In the genomic region with DNA sequence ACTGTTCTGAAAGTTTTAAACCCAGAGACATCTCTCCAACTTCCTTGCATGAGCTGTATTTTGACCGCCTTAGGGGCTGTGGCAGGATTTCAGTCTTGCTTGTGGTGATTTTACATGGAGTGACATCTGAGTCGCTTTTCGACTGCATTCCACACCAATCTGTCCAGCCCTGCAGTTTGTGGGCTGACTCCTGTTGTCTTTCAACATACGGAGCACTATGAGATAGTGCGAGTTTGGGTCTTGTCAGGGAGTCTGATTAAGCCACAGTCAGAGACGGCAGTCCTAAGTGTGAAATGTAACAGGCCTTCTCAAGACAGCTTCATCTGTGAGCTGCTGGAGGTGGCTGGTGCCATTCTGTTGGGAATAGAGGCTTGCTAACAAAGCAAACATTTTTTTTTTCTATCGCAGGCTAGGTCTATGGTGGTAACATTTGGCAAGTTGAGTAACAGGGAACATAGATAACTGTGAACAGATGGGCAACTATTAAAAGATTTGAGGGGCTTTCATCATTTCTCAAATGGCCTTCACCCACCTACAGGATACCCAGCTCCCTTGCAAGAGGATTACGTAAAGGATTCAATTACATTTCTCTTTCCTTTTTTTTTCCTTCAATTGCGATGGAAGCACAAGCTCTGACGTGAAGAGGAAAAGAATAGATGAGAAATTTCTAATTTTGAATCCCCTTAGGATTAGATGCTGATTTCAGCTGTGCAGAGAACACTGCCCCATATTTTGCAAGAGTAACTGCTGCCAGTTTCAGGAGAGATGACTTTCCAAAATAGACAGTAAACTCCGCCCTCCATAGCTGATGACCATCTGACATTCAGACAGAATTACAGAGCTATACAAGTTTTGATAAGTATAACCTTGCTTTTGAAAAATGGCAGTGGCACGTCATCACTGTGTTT, we compare ENCODE assay signal across 11 cellular contexts. TPM values are rescaled to one million over a fixed set of nuclear protein-coding genes. Genes with fewer than 3 reads are reported as not detected.
DNase-seq lines count a peak whose midpoint lies in the region; ATAC-seq and TF ChIP-seq lines count a peak whose summit lies in the region.
"Had no signal": no experiment of that assay in that cellular context is flagged by ENCODE, and none has a peak within 500 bp of the region (broad histone marks: within the 10 kb centered on the region; RNA-seq: fewer than 3 reads in every experiment).

No MANE protein-coding gene starts in this region.

- ATAC-seq in HG03097 (IDR thresholded peaks at IDR 0.05; ENCODE audit: low FRiP score, unreplicated experiment), result no peak
- ATAC-seq: activated CD8-positive, alpha-beta T cell treated with anti-CD3 and anti-CD28 coated beads for 36 hours had no signal

- peak overlapping the region; percentile 77 for H3K9ac ChIP-seq in mesenchymal stem cell (ENCODE audit: low read length)

- peak overlapping the region in 1 of 2 experiments; percentile 20 for H3K4ac ChIP-seq in mesenchymal stem cell (ENCODE audit: low read depth in 1 of 2, low read length in 2 of 2)

- H3K27ac ChIP-seq in A673 (ENCODE audit: low read depth, low read length, poor library complexity, severe bottlenecking) (peak overlapping the region; percentile 33), mesenchymal stem cell (ENCODE audit: low read length, poor library complexity, severe bottlenecking) (peak overlapping the region; percentile 78)

- H3K4me3 Mint-ChIP-seq in activated T-helper 1 cell treated with anti-CD3 and anti-CD28 coated beads, Interleukin-12 subunit alpha, Interleukin-12 subunit beta, Interleukin-2, Interleukin-4 antibody, amounts not matched to agents 30 ng/mL and 10 ng/mL and 1 ng/mL, durations not matched to agents 14 hours and 24 hours and 36 hours, result no peak overlapping the region
- H3K4me3 Mint-ChIP-seq in activated naive CD8-positive, alpha-beta T cell treated with anti-CD3 and anti-CD28 coated beads for 36 hours, result no peak overlapping the region
- H3K4me3 Mint-ChIP-seq: activated CD8-positive, alpha-beta T cell treated with anti-CD3 and anti-CD28 coated beads for 36 hours; CD4-positive, CD25-positive, alpha-beta regulatory T cell had no signal

- H3K27me3 ChIP-seq in A673 (replicated peaks; ENCODE audit: insufficient read depth, low read depth, low read length, poor library complexity), result no peaks in the 10 kb centered on the region
- H3K27me3 ChIP-seq in mesenchymal stem cell (ENCODE audit: control insufficient read depth in 1 of 2, insufficient read depth in 1 of 2, low read length in 2 of 2), result no peaks in the 10 kb centered on the region

- H2AFZ ChIP-seq in mesenchymal stem cell (ENCODE audit: low read depth, low read length), result no peak overlapping the region

- peaks cover 44% of the 10 kb centered on the region for H3K4me1 ChIP-seq in A673 (ENCODE audit: insufficient read depth, low read length, poor library complexity, severe bottlenecking)
- H3K4me1 ChIP-seq in mesenchymal stem cell (ENCODE audit: control insufficient read depth, insufficient read depth, low read depth, low read length), result peaks cover 12% of the 10 kb centered on the region

- DNase-seq in A673 (ENCODE audit: low spot score) (no peak), NCI-H1694 treated with DMSO at 0.1 percent for 48 hours (lab: John Stamatoyannopoulos, UW) (peak; percentile 93), choroid plexus epithelial cell (ENCODE audit: low read depth) (peak; percentile 50), mesenchymal stem cell (peak; percentile 78)
- no peak for DNase-seq in activated T-helper 1 cell treated with anti-CD3 and anti-CD28 coated beads, Interleukin-12 subunit alpha, Interleukin-12 subunit beta, Interleukin-2, Interleukin-4 antibody, amounts not matched to agents 30 ng/mL and 10 ng/mL and 1 ng/mL, durations not matched to agents 14 hours and 24 hours and 36 hours (ENCODE audit: low spot score)
- DNase-seq in central memory CD4-positive, alpha-beta T cell, result no peak
- no peak for DNase-seq in activated naive CD8-positive, alpha-beta T cell treated with anti-CD3 and anti-CD28 coated beads for 36 hours
- DNase-seq: activated CD8-positive, alpha-beta T cell treated with anti-CD3 and anti-CD28 coated beads for 36 hours; CD4-positive, CD25-positive, alpha-beta regulatory T cell; erythroblast had no signal

- no peak overlapping the region for H3K14ac ChIP-seq in mesenchymal stem cell (ENCODE audit: low read length in 2 of 2)

- no peak overlapping the region for H3K23ac ChIP-seq in mesenchymal stem cell (ENCODE audit: low read length in 2 of 2)

- CTCF ChIA-PET in A673 (lab: Charles Lee), result no interaction called here

- no peaks in the 10 kb centered on the region for H3K9me3 Mint-ChIP-seq in activated T-helper 1 cell treated with anti-CD3 and anti-CD28 coated beads, Interleukin-12 subunit alpha, Interleukin-12 subunit beta, Interleukin-2, Interleukin-4 antibody, amounts not matched to agents 30 ng/mL and 10 ng/mL and 1 ng/mL, durations not matched to agents 14 hours and 24 hours and 36 hours
- no peaks in the 10 kb centered on the region for H3K9me3 Mint-ChIP-seq in activated naive CD8-positive, alpha-beta T cell treated with anti-CD3 and anti-CD28 coated beads for 36 hours
- H3K9me3 Mint-ChIP-seq: activated CD8-positive, alpha-beta T cell treated with anti-CD3 and anti-CD28 coated beads for 36 hours had no signal

- peak overlapping the region; percentile 34 for H2BK120ac ChIP-seq in mesenchymal stem cell (ENCODE audit: low read depth, low read length)

- H3K36me3 ChIP-seq in A673 (ENCODE audit: insufficient read depth, low read length, poor library complexity, severe bottlenecking), result no peaks in the 10 kb centered on the region
- H3K36me3 ChIP-seq in mesenchymal stem cell (ENCODE audit: control insufficient read depth in 1 of 2, insufficient read depth in 2 of 2, low read depth in 1 of 2, low read length in 2 of 2), result peaks cover 0 to 3% of the 10 kb centered on the region in 2 experiments

- peaks cover 16% of the 10 kb centered on the region for H3K79me1 ChIP-seq in mesenchymal stem cell (replicated peaks; ENCODE audit: low read length, poor library complexity, severe bottlenecking)

- H3K27ac Mint-ChIP-seq in activated T-helper 1 cell treated with anti-CD3 and anti-CD28 coated beads, Interleukin-12 subunit alpha, Interleukin-12 subunit beta, Interleukin-2, Interleukin-4 antibody, amounts not matched to agents 30 ng/mL and 10 ng/mL and 1 ng/mL, durations not matched to agents 14 hours and 24 hours and 36 hours, result no peak overlapping the region
- H3K27ac Mint-ChIP-seq in activated naive CD8-positive, alpha-beta T cell treated with anti-CD3 and anti-CD28 coated beads for 36 hours, result no peak overlapping the region
- H3K27ac Mint-ChIP-seq: activated CD8-positive, alpha-beta T cell treated with anti-CD3 and anti-CD28 coated beads for 36 hours; CD4-positive, CD25-positive, alpha-beta regulatory T cell had no signal

- H2BK5ac ChIP-seq in mesenchymal stem cell (ENCODE audit: low read depth, low read length, poor library complexity, severe bottlenecking), result peak overlapping the region; percentile 33

- H3K18ac ChIP-seq in mesenchymal stem cell (ENCODE audit: low read depth in 1 of 2, low read length in 2 of 2), result peak overlapping the region; percentile 40 to 94

- no TSS peak for BruUV-seq in A673 (replicated peaks; lab: Mats Ljungman, UMichigan)

- no peaks in the 10 kb centered on the region for H3K9me3 ChIP-seq in A673 (ENCODE audit: low read depth, low read length, poor library complexity, severe bottlenecking)
- no peaks in the 10 kb centered on the region for H3K9me3 ChIP-seq in mesenchymal stem cell (ENCODE audit: control insufficient read depth, low read length)

- 11% methylated on average over 8 of the region's 12 CpGs for WGBS in mesenchymal stem cell

- H2BK12ac ChIP-seq in mesenchymal stem cell (ENCODE audit: low read length in 2 of 2), result peak overlapping the region in 1 of 2 experiments; percentile 0

- peak overlapping the region; percentile 0 for H3K4me2 ChIP-seq in mesenchymal stem cell (ENCODE audit: low read length, poor library complexity, severe bottlenecking)

- intact Hi-C loops in A673 (cut with micrococcal nuclease; ENCODE audit: unreplicated experiment), result no loop called here
- intact Hi-C loops in activated T-helper 1 cell treated with anti-CD3 and anti-CD28 coated beads, Interleukin-12 subunit alpha, Interleukin-12 subunit beta, Interleukin-2, Interleukin-4 antibody, amounts not matched to agents 30 ng/mL and 10 ng/mL and 1 ng/mL, durations not matched to agents 14 hours and 24 hours and 36 hours (cut with micrococcal nuclease), result no loop called here

- H3K4me3 ChIP-seq in A673 (ENCODE audit: low read depth, low read length, poor library complexity, severe bottlenecking), result no peak overlapping the region
- H3K4me3 ChIP-seq in choroid plexus epithelial cell (ENCODE audit: low read depth, low read length), result no peak overlapping the region
- peak overlapping the region in 1 of 2 experiments; percentile 22 for H3K4me3 ChIP-seq in mesenchymal stem cell (ENCODE audit: insufficient read depth in 1 of 2, low read depth in 1 of 2, low read length in 2 of 2)

- peak overlapping the region; percentile 60 for H2AK5ac ChIP-seq in mesenchymal stem cell (ENCODE audit: low read length, severe bottlenecking)

- H3K27me3 Mint-ChIP-seq in activated T-helper 1 cell treated with anti-CD3 and anti-CD28 coated beads, Interleukin-12 subunit alpha, Interleukin-12 subunit beta, Interleukin-2, Interleukin-4 antibody, amounts not matched to agents 30 ng/mL and 10 ng/mL and 1 ng/mL, durations not matched to agents 14 hours and 24 hours and 36 hours (ENCODE audit: insufficient read depth), result peaks cover 3% of the 10 kb centered on the region
- peaks cover 9% of the 10 kb centered on the region for H3K27me3 Mint-ChIP-seq in activated naive CD8-positive, alpha-beta T cell treated with anti-CD3 and anti-CD28 coated beads for 36 hours

- TF ChIP-seq CTCF in A673 (conservative IDR thresholded peaks at IDR 0.05; ENCODE audit: low read depth, low read length) (no peak), choroid plexus epithelial cell (conservative IDR thresholded peaks at IDR 0.05; ENCODE audit: low read depth, low read length) (no peak)

- H3K4me1 Mint-ChIP-seq in activated T-helper 1 cell treated with anti-CD3 and anti-CD28 coated beads, Interleukin-12 subunit alpha, Interleukin-12 subunit beta, Interleukin-2, Interleukin-4 antibody, amounts not matched to agents 30 ng/mL and 10 ng/mL and 1 ng/mL, durations not matched to agents 14 hours and 24 hours and 36 hours (ENCODE audit: low read depth), result no peaks in the 10 kb centered on the region
- H3K4me1 Mint-ChIP-seq in activated naive CD8-positive, alpha-beta T cell treated with anti-CD3 and anti-CD28 coated beads for 36 hours, result no peaks in the 10 kb centered on the region
- H3K4me1 Mint-ChIP-seq: CD4-positive, CD25-positive, alpha-beta regulatory T cell had no signal

- peak overlapping the region; percentile 57 for H4K8ac ChIP-seq in mesenchymal stem cell (ENCODE audit: low read length)

- H4K91ac ChIP-seq in mesenchymal stem cell (ENCODE audit: low read length), result no peak overlapping the region

- no peak overlapping the region for H2BK15ac ChIP-seq in mesenchymal stem cell (ENCODE audit: low read depth, poor library complexity, severe bottlenecking)

- POLR2A ChIA-PET in A673 (lab: Charles Lee; ENCODE audit: low non-redundant PET), result no interaction called here

- H3K36me3 Mint-ChIP-seq in activated T-helper 1 cell treated with anti-CD3 and anti-CD28 coated beads, Interleukin-12 subunit alpha, Interleukin-12 subunit beta, Interleukin-2, Interleukin-4 antibody, amounts not matched to agents 30 ng/mL and 10 ng/mL and 1 ng/mL, durations not matched to agents 14 hours and 24 hours and 36 hours (ENCODE audit: low read depth), result no peaks in the 10 kb centered on the region
- H3K36me3 Mint-ChIP-seq in activated naive CD8-positive, alpha-beta T cell treated with anti-CD3 and anti-CD28 coated beads for 36 hours, result no peaks in the 10 kb centered on the region
- H3K36me3 Mint-ChIP-seq: CD4-positive, CD25-positive, alpha-beta regulatory T cell had no signal

RNA-seq across cellular contexts. Expression of a gene that starts 25.1 kb away (rescaled TPM):
- total RNA-seq in A673 (2021), result 18.4 and 20.8 TPM in 2 replicates
- polyA plus RNA-seq in mesenchymal stem cell (2013, experiment 1 of 2), result 39.1 TPM
- 39.0 TPM for polyA plus RNA-seq in mesenchymal stem cell (2013, experiment 2 of 2)
- not detected in 2 replicates for total RNA-seq in activated T-helper 1 cell treated with anti-CD3 and anti-CD28 coated beads, Interleukin-12 subunit alpha, Interleukin-12 subunit beta, Interleukin-2, Interleukin-4 antibody, amounts not matched to agents 30 ng/mL and 10 ng/mL and 1 ng/mL, durations not matched to agents 14 hours and 24 hours and 36 hours
- not detected for total RNA-seq in activated naive CD8-positive, alpha-beta T cell treated with anti-CD3 and anti-CD28 coated beads for 36 hours
- total RNA-seq: activated CD8-positive, alpha-beta T cell treated with anti-CD3 and anti-CD28 coated beads for 36 hours; CD4-positive, CD25-positive, alpha-beta regulatory T cell had no signal
- polyA plus RNA-seq: CD4-positive, CD25-positive, alpha-beta regulatory T cell had no signal

Comparison
In these comparisons a context has a peak if more than half of its experiments do, and no peak if none do; other contexts are left out.
1. DNase-seq: peak in NCI-H1694 treated with DMSO at 0.1 percent for 48 hours (single experiment), choroid plexus epithelial cell (single experiment) and mesenchymal stem cell (single experiment); none in A673 (single experiment), activated T-helper 1 cell treated with anti-CD3 and anti-CD28 coated beads, Interleukin-12 subunit alpha, Interleukin-12 subunit beta, Interleukin-2, Interleukin-4 antibody, amounts not matched to agents 30 ng/mL and 10 ng/mL and 1 ng/mL, durations not matched to agents 14 hours and 24 hours and 36 hours (single experiment), central memory CD4-positive, alpha-beta T cell (single experiment) and activated naive CD8-positive, alpha-beta T cell treated with anti-CD3 and anti-CD28 coated beads for 36 hours (single experiment).
2. RNA of a gene that starts 25.1 kb away (total RNA-seq): 18.4 to 20.8 TPM in A673; not detected in activated T-helper 1 cell treated with anti-CD3 and anti-CD28 coated beads, Interleukin-12 subunit alpha, Interleukin-12 subunit beta, Interleukin-2, Interleukin-4 antibody, amounts not matched to agents 30 ng/mL and 10 ng/mL and 1 ng/mL, durations not matched to agents 14 hours and 24 hours and 36 hours and not detected in activated naive CD8-positive, alpha-beta T cell treated with anti-CD3 and anti-CD28 coated beads for 36 hours; every median in the first group is over 10 times any median in the second.